In the genomic region with DNA sequence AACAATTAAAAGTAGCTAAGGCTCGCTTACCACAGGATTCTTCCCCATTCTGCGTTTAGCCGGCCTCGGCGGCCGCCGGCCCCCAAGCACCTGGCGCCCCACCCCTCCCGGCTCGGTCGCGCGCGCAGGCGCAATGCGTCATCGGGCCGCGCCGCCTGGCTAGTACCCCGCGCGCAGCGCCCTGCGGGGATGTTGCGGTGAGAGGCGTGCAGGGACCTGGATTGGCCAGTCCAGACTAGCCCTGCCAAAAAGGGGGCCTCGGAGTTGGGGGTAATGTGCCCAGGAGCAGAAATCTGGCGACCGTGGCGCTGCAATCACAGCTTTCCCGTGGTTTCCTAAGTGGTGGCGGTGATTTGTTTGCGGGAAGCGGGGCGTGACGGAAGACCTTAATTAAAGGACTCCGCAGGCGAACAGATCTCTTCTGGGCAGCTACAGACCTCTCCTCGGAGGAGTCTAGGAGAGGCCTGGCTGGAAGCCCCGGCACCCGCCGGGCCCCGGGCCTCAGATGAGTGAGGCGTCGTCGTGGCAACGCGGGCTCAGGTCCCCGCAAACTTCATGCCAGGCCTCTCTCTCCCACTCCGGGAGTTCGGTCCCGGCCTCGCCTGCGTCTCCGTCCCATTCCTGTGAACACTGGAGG, we compare ENCODE assay signal across 8 cellular contexts. TPM values are rescaled to one million over a fixed set of nuclear protein-coding genes. Genes with fewer than 3 reads are reported as not detected.
A peak's percentile ranks its signal among the peaks of the same experiment; 100 is the strongest.
DNase-seq lines count a peak whose midpoint lies in the region; ATAC-seq, FAIRE-seq and TF ChIP-seq lines count a peak whose summit lies in the region.

No MANE protein-coding gene starts in this region.

- no peak for FAIRE-seq in GM12891 (lab: Jason Lieb, UNC)
- FAIRE-seq in astrocyte (lab: Jason Lieb, UNC): no peak

- peaks cover 3% of the 10 kb centered on the region for H3K36me3 Mint-ChIP-seq in astrocyte (ENCODE audit: low read depth, unreplicated experiment)

- ATAC-seq in HG02610 (IDR thresholded peaks at IDR 0.05; ENCODE audit: unreplicated experiment) (peak; percentile 74), GM18870 (IDR thresholded peaks at IDR 0.05; ENCODE audit: unreplicated experiment) (no peak)

- no peak; the same call in none of the 2 replicates for TF ChIP-seq POLR2A in GM12891 (IDR thresholded peaks at IDR 0.05; ENCODE audit: low read depth, low read length)

- H2AFZ ChIP-seq in astrocyte (ENCODE audit: low read depth, low read length): peak overlapping the region; percentile 92

- H3K9me3 Mint-ChIP-seq in astrocyte (ENCODE audit: unreplicated experiment): no peaks in the 10 kb centered on the region

- no peak for TF ChIP-seq CTCF in astrocyte (IDR thresholded peaks at IDR 0.05; ENCODE audit: insufficient read depth, low read depth, low read length)

- H3K36me3 ChIP-seq in astrocyte (ENCODE audit: insufficient read depth, low read length): peaks cover 14% of the 10 kb centered on the region

- H3K27ac Mint-ChIP-seq in astrocyte (ENCODE audit: unreplicated experiment): peak overlapping the region; percentile 91

- peak overlapping the region; percentile 97 for H3K27ac ChIP-seq in astrocyte (ENCODE audit: low read depth, low read length)

- no peaks in the 10 kb centered on the region for H3K27me3 ChIP-seq in astrocyte (ENCODE audit: insufficient read depth, low read length)

- peaks cover 18% of the 10 kb centered on the region for H3K4me1 ChIP-seq in astrocyte (ENCODE audit: insufficient read depth, low read length)

- no peaks in the 10 kb centered on the region for H3K27me3 Mint-ChIP-seq in astrocyte (ENCODE audit: low read depth, unreplicated experiment)

- no peaks in the 10 kb centered on the region for H3K9me3 ChIP-seq in astrocyte (ENCODE audit: insufficient read depth, low read depth, low read length)

- DNase-seq in GM12891 (ENCODE audit: insufficient read length, low spot score) (peak; percentile 80), NCI-H1092 (lab: John Stamatoyannopoulos, UW) (peak; percentile 67), T-helper 22 cell (ENCODE audit: low read depth) (peak; percentile 72), astrocyte (ENCODE audit: low read depth) (peak; percentile 71), hippocampal formation (lab: John Stamatoyannopoulos, UW) (peak; percentile 73 to 77), retina (peak; percentile 97)

- H3K4me1 Mint-ChIP-seq in astrocyte (ENCODE audit: low read depth, unreplicated experiment): peaks cover 9% of the 10 kb centered on the region

- H3K4me3 ChIP-seq in astrocyte (ENCODE audit: insufficient read depth, low read depth, low read length): peak overlapping the region; percentile 82

- H3K79me2 ChIP-seq in astrocyte (ENCODE audit: insufficient read depth, low read length): peaks cover 46% of the 10 kb centered on the region

- H3K9ac ChIP-seq in astrocyte (ENCODE audit: low read length): peak overlapping the region; percentile 95

- H3K4me2 ChIP-seq in astrocyte (ENCODE audit: low read length): peak overlapping the region; percentile 83

- H3K4me3 Mint-ChIP-seq in astrocyte (ENCODE audit: unreplicated experiment): peak overlapping the region; percentile 89

- no peaks in the 10 kb centered on the region for H4K20me1 ChIP-seq in astrocyte (ENCODE audit: insufficient read depth, low read length)

TF ChIP-seq in GM12891, 5 proteins besides CTCF, POLR2A, EP300 and RAD21:
- no peak for TF ChIP-seq SPI1 (IDR thresholded peaks at IDR 0.05; ENCODE audit: low read depth, low read length)
- TF ChIP-seq PAX5 (IDR thresholded peaks at IDR 0.05; ENCODE audit: insufficient read depth, low read length, severe bottlenecking): peak; percentile 72
- no peak for TF ChIP-seq POU2F2 (IDR thresholded peaks at IDR 0.05; ENCODE audit: low read depth, low read length)
- TF ChIP-seq POLR2AphosphoS5 (IDR thresholded peaks at IDR 0.05; ENCODE audit: low read depth, low read length): peak; percentile 44; the same call in 1 of the 2 replicates
- TF ChIP-seq TAF1 (IDR thresholded peaks at IDR 0.05; ENCODE audit: low read depth, low read length): peak; percentile 35; the same call in 1 of the 2 replicates

RNA-seq across cellular contexts. Expression of gene TMEM237, which starts 0.6 kb away (rescaled TPM):
- 8.8 TPM for polyA plus RNA-seq in GM12891 (2012; ENCODE audit: low read depth, missing spikeins)
- total RNA-seq in astrocyte: 35.2 and 37.7 TPM in 2 replicates

RNA-seq across cellular contexts. Expression of gene MPP4, which starts 55.7 kb away (rescaled TPM):
- polyA plus RNA-seq in GM12891 (2012; ENCODE audit: low read depth, missing spikeins): not detected
- total RNA-seq in astrocyte: 1.0 and 2.9 TPM in 2 replicates
